2 cellular contexts compared by ENCODE assay signal in genomic region chr9:101792475-101792874, GRCh38.
TF ChIP-seq lines count a peak whose summit lies in the region.

No MANE protein-coding gene starts in this region.

TF ChIP-seq in K562, 482 proteins besides CTCF, POLR2A, EP300 and RAD21 (continued from another document):
- TF ChIP-seq, protein P1, sequence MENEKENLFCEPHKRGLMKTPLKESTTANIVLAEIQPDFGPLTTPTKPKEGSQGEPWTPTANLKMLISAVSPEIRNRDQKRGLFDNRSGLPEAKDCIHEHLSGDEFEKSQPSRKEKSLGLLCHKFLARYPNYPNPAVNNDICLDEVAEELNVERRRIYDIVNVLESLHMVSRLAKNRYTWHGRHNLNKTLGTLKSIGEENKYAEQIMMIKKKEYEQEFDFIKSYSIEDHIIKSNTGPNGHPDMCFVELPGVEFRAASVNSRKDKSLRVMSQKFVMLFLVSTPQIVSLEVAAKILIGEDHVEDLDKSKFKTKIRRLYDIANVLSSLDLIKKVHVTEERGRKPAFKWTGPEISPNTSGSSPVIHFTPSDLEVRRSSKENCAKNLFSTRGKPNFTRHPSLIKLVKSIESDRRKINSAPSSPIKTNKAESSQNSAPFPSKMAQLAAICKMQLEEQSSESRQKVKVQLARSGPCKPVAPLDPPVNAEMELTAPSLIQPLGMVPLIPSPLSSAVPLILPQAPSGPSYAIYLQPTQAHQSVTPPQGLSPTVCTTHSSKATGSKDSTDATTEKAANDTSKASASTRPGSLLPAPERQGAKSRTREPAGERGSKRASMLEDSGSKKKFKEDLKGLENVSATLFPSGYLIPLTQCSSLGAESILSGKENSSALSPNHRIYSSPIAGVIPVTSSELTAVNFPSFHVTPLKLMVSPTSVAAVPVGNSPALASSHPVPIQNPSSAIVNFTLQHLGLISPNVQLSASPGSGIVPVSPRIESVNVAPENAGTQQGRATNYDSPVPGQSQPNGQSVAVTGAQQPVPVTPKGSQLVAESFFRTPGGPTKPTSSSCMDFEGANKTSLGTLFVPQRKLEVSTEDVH (IDR thresholded peaks at IDR 0.05; ENCODE audit: low read depth, partially characterized antibody) = no peak
- TF ChIP-seq ZBTB9 (CRISPR knock-in tag; IDR thresholded peaks at IDR 0.05) = no peak

TF ChIP-seq in GM23338, 12 proteins besides CTCF, POLR2A, EP300 and RAD21 (continued from another document):
- TF ChIP-seq POLR2AphosphoS5 (IDR thresholded peaks at IDR 0.05; ENCODE audit: low read depth) (no peak), EZH2phosphoT487 (IDR thresholded peaks at IDR 0.05; ENCODE audit: unreplicated experiment) (no peak)
